ENCODE assay signal across 1 cellular context in genomic region chr2:233130481-233130970, GRCh38.
TF ChIP-seq lines count a peak whose summit lies in the region.

No MANE protein-coding gene starts in this region.

TF ChIP-seq in H1, 55 proteins besides CTCF, POLR2A, EP300 and RAD21 (continued from another document):
- TF ChIP-seq TCF12 (IDR thresholded peaks at IDR 0.05; ENCODE audit: low read depth, low read length) (no peak), TAF1 (IDR thresholded peaks at IDR 0.05; ENCODE audit: low read depth, low read length) (no peak), SP2 (IDR thresholded peaks at IDR 0.05; ENCODE audit: low read length) (no peak), ASH2L (IDR thresholded peaks at IDR 0.05; ENCODE audit: low read length) (no peak), SIN3A (conservative IDR thresholded peaks at IDR 0.05 in 1 of 2, IDR thresholded peaks at IDR 0.05 in 1 of 2; ENCODE audit: low read depth in 1 of 2, low read length in 2 of 2) (no peak), TBP (IDR thresholded peaks at IDR 0.05; ENCODE audit: low read depth, low read length) (no peak), NANOG (IDR thresholded peaks at IDR 0.05; ENCODE audit: insufficient read depth, low read depth, low read length, poor library complexity, severe bottlenecking) (no peak), RNF2 (IDR thresholded peaks at IDR 0.05; ENCODE audit: borderline replicate concordance, low read depth, low read length, missing control alignments, poor library complexity, severe bottlenecking) (no peak)
